ENCODE assay signal across 9 cellular contexts in the genomic region with DNA sequence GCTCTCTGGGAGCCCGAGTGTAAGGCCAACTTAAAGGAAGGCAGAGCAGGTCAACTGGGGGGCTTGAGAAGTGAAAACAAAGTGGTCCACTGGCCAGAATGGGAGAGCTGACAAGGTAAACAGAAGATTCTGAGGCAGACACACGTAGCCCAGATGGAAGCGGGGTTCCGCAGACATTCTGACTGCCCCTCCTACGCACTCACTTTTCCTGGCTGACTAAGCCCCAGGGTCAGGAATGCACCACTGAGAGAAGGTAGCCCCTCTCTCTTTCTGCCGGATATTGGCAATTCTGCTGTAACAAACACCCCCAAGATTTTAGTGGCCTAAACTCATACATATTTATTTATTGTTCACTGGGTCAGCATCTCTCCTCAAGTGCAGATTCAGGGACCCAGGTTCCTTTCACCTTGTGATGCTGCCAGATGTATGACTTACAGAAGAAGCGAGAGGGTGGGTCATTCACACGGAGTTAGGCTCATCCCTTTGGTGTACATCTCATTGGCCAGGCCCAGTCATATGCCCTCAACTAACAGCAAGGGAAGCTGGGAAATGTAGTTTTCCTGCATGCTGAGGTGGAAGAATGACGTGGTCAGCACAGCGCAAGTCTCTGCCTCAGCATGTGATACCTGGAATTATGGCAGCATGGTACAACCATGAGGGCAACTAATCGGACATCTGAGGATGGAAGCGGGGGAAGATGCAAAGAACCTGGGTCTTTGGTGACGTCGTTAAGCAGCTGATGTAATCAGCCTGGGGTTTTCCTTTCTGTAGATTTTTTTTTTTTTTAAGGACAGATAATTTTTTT. TPM values are rescaled to one million over a fixed set of nuclear protein-coding genes. Genes with fewer than 3 reads are reported as not detected.
A peak's percentile ranks its signal among the peaks of the same experiment; 100 is the strongest.
DNase-seq lines count a peak whose midpoint lies in the region; ATAC-seq lines count a peak whose summit lies in the region.
"Had no signal": no experiment of that assay in that cellular context is flagged by ENCODE, and none has a peak within 500 bp of the region (broad histone marks: within the 10 kb centered on the region; RNA-seq: fewer than 3 reads in every experiment).

No MANE protein-coding gene starts in this region.

- no peaks in the 10 kb centered on the region for H3K27me3 Mint-ChIP-seq in CD4-positive, CD25-positive, alpha-beta regulatory T cell

- H3K27ac ChIP-seq in CD4-positive, CD25-positive, alpha-beta regulatory T cell (ENCODE audit: insufficient read depth, low read length, poor library complexity, severe bottlenecking): no peak overlapping the region
- H3K27ac ChIP-seq: HL-60 had no signal

- no peaks in the 10 kb centered on the region for H3K36me3 Mint-ChIP-seq in CD4-positive, CD25-positive, alpha-beta regulatory T cell

- peak; percentile 88 to 89 for ATAC-seq in CD4-positive, CD25-positive, alpha-beta regulatory T cell (ENCODE audit: low read depth in 2 of 2)
- peak; percentile 95 for ATAC-seq in GM19455 (IDR thresholded peaks at IDR 0.05; ENCODE audit: unreplicated experiment)

- H3K4me1 Mint-ChIP-seq in CD4-positive, CD25-positive, alpha-beta regulatory T cell: peaks cover 4 to 24% (median 16%) of the 10 kb centered on the region in 4 donors

- no peaks in the 10 kb centered on the region for H3K27me3 ChIP-seq in CD4-positive, CD25-positive, alpha-beta regulatory T cell (ENCODE audit: control insufficient read depth, insufficient read depth, low read length)

- H3K9me3 Mint-ChIP-seq in CD4-positive, CD25-positive, alpha-beta regulatory T cell: peaks cover 0 to 3% (median 0%) of the 10 kb centered on the region in 7 donors

- H3K27ac Mint-ChIP-seq in CD4-positive, CD25-positive, alpha-beta regulatory T cell: peak overlapping the region; percentile 15 to 82 (median 56)

- peak; percentile 29 to 83 (median 49) for DNase-seq in CD4-positive, CD25-positive, alpha-beta regulatory T cell
- peak; percentile 43 for DNase-seq in HPDE6-E6E7 (ENCODE audit: extremely low spot score)
- peak; percentile 12 for DNase-seq in T1000 (lab: John Stamatoyannopoulos, UW)
- peak; percentile 41 for DNase-seq in central memory CD4-positive, alpha-beta T cell
- DNase-seq in kidney glomerular epithelial cell (lab: John Stamatoyannopoulos, UW): peak; percentile 46
- DNase-seq in stimulated activated CD8-positive, alpha-beta memory T cell treated with anti-CD3 and anti-CD28 coated beads, Interleukin-15, amount 100 ng/mL, for 24 hours (ENCODE audit: low read depth): peak; percentile 13
- no peak for DNase-seq in NCI-H2081 treated with DMSO at 0.1 percent for 48 hours (lab: John Stamatoyannopoulos, UW)

- H3K9me3 ChIP-seq in CD4-positive, CD25-positive, alpha-beta regulatory T cell (ENCODE audit: control insufficient read depth in 2 of 2, low read length in 2 of 2): no peaks in the 10 kb centered on the region

- H3K4me1 ChIP-seq in CD4-positive, CD25-positive, alpha-beta regulatory T cell (ENCODE audit: control insufficient read depth, insufficient read depth, low read length, poor library complexity, severe bottlenecking): peaks cover 6% of the 10 kb centered on the region

- peak overlapping the region; percentile 29 for H3K4me3 ChIP-seq in CD4-positive, CD25-positive, alpha-beta regulatory T cell (ENCODE audit: low read depth, low read length)

- H3K4me3 Mint-ChIP-seq in CD4-positive, CD25-positive, alpha-beta regulatory T cell: peak overlapping the region; percentile 11 to 73 (median 48)

- no peaks in the 10 kb centered on the region for H3K36me3 ChIP-seq in CD4-positive, CD25-positive, alpha-beta regulatory T cell (ENCODE audit: control insufficient read depth, insufficient read depth, low read length)

RNA-seq across cellular contexts. Expression of a gene that starts 43.5 kb away (rescaled TPM):
- 34.9 TPM for total RNA-seq in CD4-positive, CD25-positive, alpha-beta regulatory T cell
- 100 to 1,000 TPM; 160 to 203 (median 187) TPM for polyA plus RNA-seq in CD4-positive, CD25-positive, alpha-beta regulatory T cell

RNA-seq across cellular contexts. Expression of a gene that starts 43.5 kb away (rescaled TPM):
- total RNA-seq in CD4-positive, CD25-positive, alpha-beta regulatory T cell: 13.7 TPM
- polyA plus RNA-seq in CD4-positive, CD25-positive, alpha-beta regulatory T cell: 1 to 10 TPM; 1.0 to 2.4 (median 1.9) TPM
